ENCODE assay signal across 8 cellular contexts in genomic region chr1:151199860-151200581, GRCh38. TPM values are rescaled to one million over a fixed set of nuclear protein-coding genes. Genes with fewer than 3 reads are reported as not detected.
DNase-seq lines count a peak whose midpoint lies in the region; ATAC-seq, FAIRE-seq and TF ChIP-seq lines count a peak whose summit lies in the region.

No MANE protein-coding gene starts in this region.

- DNase-seq in COLO829 (ENCODE audit: low spot score) (peak; percentile 53), M059J (ENCODE audit: low read depth) (peak; percentile 86), islet precursor cell (peak; percentile 77), GM12891 (ENCODE audit: insufficient read length, low spot score) (no peak), DMS79 treated with DMSO at 0.1 percent for 48 hours (lab: John Stamatoyannopoulos, UW) (no peak)
- peak; percentile 18 for DNase-seq in activated naive CD8-positive, alpha-beta T cell treated with anti-CD3 and anti-CD28 coated beads, Interleukin-2, amount 50 U/mL, for 24 hours

- no peak for FAIRE-seq in GM12891 (lab: Jason Lieb, UNC)

- peak; percentile 33 for ATAC-seq in activated naive CD8-positive, alpha-beta T cell treated with anti-CD3 and anti-CD28 coated beads, Interleukin-2, amount 50 U/mL, for 24 hours
- no peak for ATAC-seq in GM21447 (IDR thresholded peaks at IDR 0.05; ENCODE audit: unreplicated experiment)

- no peaks in the 10 kb centered on the region for H3K9me3 Mint-ChIP-seq in activated naive CD8-positive, alpha-beta T cell treated with anti-CD3 and anti-CD28 coated beads, Interleukin-2, amount 50 U/mL, for 24 hours
- no peaks in the 10 kb centered on the region for H3K9me3 Mint-ChIP-seq in stimulated activated naive CD8-positive, alpha-beta T cell treated with anti-CD3 and anti-CD28 coated beads, Interleukin-15, Interleukin-2, amounts not matched to agents 100 ng/mL and 50 ng/mL, for 24 hours

- H3K27me3 Mint-ChIP-seq in activated naive CD8-positive, alpha-beta T cell treated with anti-CD3 and anti-CD28 coated beads, Interleukin-2, amount 50 U/mL, for 24 hours: peaks cover 4% of the 10 kb centered on the region
- H3K27me3 Mint-ChIP-seq in stimulated activated naive CD8-positive, alpha-beta T cell treated with anti-CD3 and anti-CD28 coated beads, Interleukin-15, Interleukin-2, amounts not matched to agents 100 ng/mL and 50 ng/mL, for 24 hours: no peaks in the 10 kb centered on the region

- H3K36me3 Mint-ChIP-seq in activated naive CD8-positive, alpha-beta T cell treated with anti-CD3 and anti-CD28 coated beads, Interleukin-2, amount 50 U/mL, for 24 hours (ENCODE audit: low read depth): peaks cover 31% of the 10 kb centered on the region
- peaks cover 44% of the 10 kb centered on the region for H3K36me3 Mint-ChIP-seq in stimulated activated naive CD8-positive, alpha-beta T cell treated with anti-CD3 and anti-CD28 coated beads, Interleukin-15, Interleukin-2, amounts not matched to agents 100 ng/mL and 50 ng/mL, for 24 hours (ENCODE audit: low read depth)

- TF ChIP-seq POLR2A in GM12891 (IDR thresholded peaks at IDR 0.05; ENCODE audit: low read depth, low read length): no peak

- peak overlapping the region; percentile 94 for H3K4me3 Mint-ChIP-seq in activated naive CD8-positive, alpha-beta T cell treated with anti-CD3 and anti-CD28 coated beads, Interleukin-2, amount 50 U/mL, for 24 hours
- H3K4me3 Mint-ChIP-seq in stimulated activated naive CD8-positive, alpha-beta T cell treated with anti-CD3 and anti-CD28 coated beads, Interleukin-15, Interleukin-2, amounts not matched to agents 100 ng/mL and 50 ng/mL, for 24 hours: peak overlapping the region; percentile 100

- peak overlapping the region; percentile 99 for H3K27ac Mint-ChIP-seq in activated naive CD8-positive, alpha-beta T cell treated with anti-CD3 and anti-CD28 coated beads, Interleukin-2, amount 50 U/mL, for 24 hours
- H3K27ac Mint-ChIP-seq in stimulated activated naive CD8-positive, alpha-beta T cell treated with anti-CD3 and anti-CD28 coated beads, Interleukin-15, Interleukin-2, amounts not matched to agents 100 ng/mL and 50 ng/mL, for 24 hours: peak overlapping the region; percentile 98

- peaks cover 52% of the 10 kb centered on the region for H3K4me1 Mint-ChIP-seq in activated naive CD8-positive, alpha-beta T cell treated with anti-CD3 and anti-CD28 coated beads, Interleukin-2, amount 50 U/mL, for 24 hours
- H3K4me1 Mint-ChIP-seq in stimulated activated naive CD8-positive, alpha-beta T cell treated with anti-CD3 and anti-CD28 coated beads, Interleukin-15, Interleukin-2, amounts not matched to agents 100 ng/mL and 50 ng/mL, for 24 hours (ENCODE audit: low read depth): peaks cover 58% of the 10 kb centered on the region

TF ChIP-seq in GM12891, 5 proteins besides CTCF, POLR2A, EP300 and RAD21:
- no peak for TF ChIP-seq POU2F2 (IDR thresholded peaks at IDR 0.05; ENCODE audit: low read depth, low read length)
- TF ChIP-seq TAF1 (IDR thresholded peaks at IDR 0.05; ENCODE audit: low read depth, low read length): no peak
- TF ChIP-seq POLR2AphosphoS5 (IDR thresholded peaks at IDR 0.05; ENCODE audit: low read depth, low read length): no peak
- TF ChIP-seq SPI1 (IDR thresholded peaks at IDR 0.05; ENCODE audit: low read depth, low read length): no peak
- TF ChIP-seq PAX5 (IDR thresholded peaks at IDR 0.05; ENCODE audit: insufficient read depth, low read length, severe bottlenecking): no peak
TF ChIP-seq in GM12891: peak in this region for 0.

RNA-seq across cellular contexts. Expression of gene PIP5K1A, which starts 1.7 kb away (rescaled TPM):
- total RNA-seq in M059J (2014; rRNA removed; shearing (Covaris generic)): 78.6 and 82.6 TPM in 2 replicates
- polyA plus RNA-seq in GM12891 (2012; ENCODE audit: low read depth, missing spikeins): 26.0 TPM

RNA-seq across cellular contexts. Expression of gene VPS72, which starts 10.0 kb away (rescaled TPM):
- total RNA-seq in M059J (2014; rRNA removed; shearing (Covaris generic)): 76.6 and 84.3 TPM in 2 replicates
- 27.4 TPM for polyA plus RNA-seq in GM12891 (2012; ENCODE audit: low read depth, missing spikeins)

RNA-seq across cellular contexts. Expression of gene TMOD4, which starts 24.2 kb away (rescaled TPM):
- not detected in 2 replicates for total RNA-seq in M059J (2014; rRNA removed; shearing (Covaris generic))
- polyA plus RNA-seq in GM12891 (2012; ENCODE audit: low read depth, missing spikeins): 0.98 TPM

RNA-seq across cellular contexts. Expression of gene SCNM1, which starts 34.1 kb away (rescaled TPM):
- 82.1 and 92.2 TPM in 2 replicates for total RNA-seq in M059J (2014; rRNA removed; shearing (Covaris generic))
- polyA plus RNA-seq in GM12891 (2012; ENCODE audit: low read depth, missing spikeins): 57.4 TPM

RNA-seq across cellular contexts. Expression of gene LYSMD1, which starts 34.3 kb away (rescaled TPM):
- total RNA-seq in M059J (2014; rRNA removed; shearing (Covaris generic)): 7.6 and 9.7 TPM in 2 replicates
- polyA plus RNA-seq in GM12891 (2012; ENCODE audit: low read depth, missing spikeins): 2.1 TPM

Comparison
In these comparisons a context has a peak if more than half of its experiments do, and no peak if none do; other contexts are left out.
1. DNase-seq: peak in COLO829 (single experiment), M059J (single experiment), activated naive CD8-positive, alpha-beta T cell treated with anti-CD3 and anti-CD28 coated beads, Interleukin-2, amount 50 U/mL, for 24 hours (single experiment) and islet precursor cell (single experiment); none in GM12891 (single experiment) and DMS79 treated with DMSO at 0.1 percent for 48 hours (single experiment).